In genomic region chr11:73156686-73157085, GRCh38 we compare ENCODE assay signal across 14 cellular contexts. TPM values are rescaled to one million over a fixed set of nuclear protein-coding genes. Genes with fewer than 3 reads are reported as not detected.
DNase-seq lines count a peak whose midpoint lies in the region; ATAC-seq and TF ChIP-seq lines count a peak whose summit lies in the region.
"Had no signal": no experiment of that assay in that cellular context is flagged by ENCODE, and none has a peak within 500 bp of the region (broad histone marks: within the 10 kb centered on the region; RNA-seq: fewer than 3 reads in every experiment).

No MANE protein-coding gene starts in this region.

- H3K27ac ChIP-seq in Karpas-422 (ENCODE audit: low read length): peak overlapping the region; percentile 99
- H3K27ac ChIP-seq in coronary artery: peak overlapping the region; percentile 71 to 87
- peak overlapping the region; percentile 82 for H3K27ac ChIP-seq in smooth muscle cell (ENCODE audit: low read depth)
- peak overlapping the region in 1 of 2 donors; percentile 57 for H3K27ac ChIP-seq in left lung

- peak overlapping the region; percentile 90 for H3K4me2 ChIP-seq in Karpas-422 (ENCODE audit: low read depth, low read length, poor library complexity, severe bottlenecking)
- peak overlapping the region; percentile 20 for H3K4me2 ChIP-seq in smooth muscle cell

- intact Hi-C loops in left lung (cut with DNase I): no loop called here

- H3K27me3 ChIP-seq in Karpas-422 (ENCODE audit: low read length) (no peaks in the 10 kb centered on the region), smooth muscle cell (ENCODE audit: low read depth) (no peaks in the 10 kb centered on the region), left lung (no peaks in the 10 kb centered on the region)
- H3K27me3 ChIP-seq: breast epithelium had no signal

- peaks cover 13% of the 10 kb centered on the region for H3F3A ChIP-seq in smooth muscle cell (ENCODE audit: low read depth)

- H3K9me3 ChIP-seq in Karpas-422 (ENCODE audit: low read length) (no peaks in the 10 kb centered on the region), smooth muscle cell (replicated peaks; ENCODE audit: low read depth) (no peaks in the 10 kb centered on the region), left lung (no peaks in the 10 kb centered on the region)
- H3K9me3 ChIP-seq: breast epithelium had no signal

- H3K4me3 ChIP-seq in GM12865 (ENCODE audit: low read depth, low read length): peak overlapping the region; percentile 59
- peak overlapping the region; percentile 60; the same call in 1 of the 2 replicates for H3K4me3 ChIP-seq in Karpas-422 (ENCODE audit: low read length)
- no peak overlapping the region for H3K4me3 ChIP-seq in coronary artery
- H3K4me3 ChIP-seq in smooth muscle cell: no peak overlapping the region
- H3K4me3 ChIP-seq in left lung: no peak overlapping the region
- H3K4me3 ChIP-seq: breast epithelium had no signal

- H3K36me3 ChIP-seq in Karpas-422 (ENCODE audit: insufficient read depth, low read length) (no peaks in the 10 kb centered on the region), smooth muscle cell (ENCODE audit: low read depth) (no peaks in the 10 kb centered on the region), left lung (no peaks in the 10 kb centered on the region)
- H3K36me3 ChIP-seq: breast epithelium, WERI-Rb-1 had no signal

- peak overlapping the region; percentile 81 for H3K9ac ChIP-seq in Karpas-422 (ENCODE audit: low read length)
- H3K9ac ChIP-seq in smooth muscle cell (ENCODE audit: low read depth): no peak overlapping the region

- no peak overlapping the region for H2AFZ ChIP-seq in Karpas-422 (ENCODE audit: low read length)
- no peak overlapping the region for H2AFZ ChIP-seq in smooth muscle cell (ENCODE audit: low read depth)

- H3K4me1 ChIP-seq in Karpas-422 (ENCODE audit: low read length): peaks cover 85% of the 10 kb centered on the region
- H3K4me1 ChIP-seq in smooth muscle cell (ENCODE audit: low read depth): peaks cover 22% of the 10 kb centered on the region
- peaks cover 7 to 52% of the 10 kb centered on the region in 2 donors for H3K4me1 ChIP-seq in left lung
- H3K4me1 ChIP-seq: breast epithelium had no signal

- no peak for ATAC-seq in left lung

- 90% methylated on average over 2 of the region's 2 CpGs for WGBS in smooth muscle cell (ENCODE audit: low lambda C conversion rate)

- TF ChIP-seq CTCF in GM12865 (IDR thresholded peaks at IDR 0.05; ENCODE audit: insufficient read depth, low read depth, low read length, missing control alignments): no peak
- no peak for TF ChIP-seq CTCF in coronary artery (IDR thresholded peaks at IDR 0.05)
- TF ChIP-seq CTCF in smooth muscle cell (IDR thresholded peaks at IDR 0.05; ENCODE audit: borderline replicate concordance, insufficient read depth, poor library complexity, severe bottlenecking): no peak
- TF ChIP-seq CTCF in left lung (IDR thresholded peaks at IDR 0.05): no peak

- H3K79me2 ChIP-seq in Karpas-422 (ENCODE audit: low read length) (peaks cover 7% of the 10 kb centered on the region; the same call in 1 of the 2 replicates), smooth muscle cell (ENCODE audit: low read depth) (no peaks in the 10 kb centered on the region)

- no peak for DNase-seq in GM12865 (ENCODE audit: low read depth)
- no peak for DNase-seq in Karpas-422
- DNase-seq in coronary artery (ENCODE audit: low spot score): peak; percentile 52
- no peak for DNase-seq in smooth muscle cell (lab: John Stamatoyannopoulos, UW; ENCODE audit: unreplicated experiment)
- DNase-seq in GF-D8 (lab: John Stamatoyannopoulos, UW): no peak
- DNase-seq in Ammon's horn (ENCODE audit: low spot score): no peak
- DNase-seq in left lung: no peak
- DNase-seq: activated naive CD4-positive, alpha-beta T cell treated with anti-CD3 and anti-CD28 coated beads, Interleukin-2, amount 50 U/mL, for 16 hours; NCI-H1694; NCI-H524; stimulated activated naive CD4-positive, alpha-beta T cell; SW 1271; WERI-Rb-1 had no signal

- H4K20me1 ChIP-seq in Karpas-422 (ENCODE audit: insufficient read depth, low read depth, low read length): no peaks in the 10 kb centered on the region
- no peaks in the 10 kb centered on the region for H4K20me1 ChIP-seq in smooth muscle cell (ENCODE audit: low read depth)

- no peaks in the 10 kb centered on the region for H3K9me2 ChIP-seq in Karpas-422 (replicated peaks; ENCODE audit: insufficient read depth, low read length)

RNA-seq across cellular contexts. Expression of gene FCHSD2, which starts 14.6 kb away (rescaled TPM):
- 41.1 and 48.2 TPM in 2 replicates for total RNA-seq in Karpas-422 (2014; rRNA removed; shearing (Covaris generic); ENCODE audit: low replicate concordance)
- total RNA-seq in smooth muscle cell (14.6 and 18.3 TPM in 2 replicates), left lung (10 to 100 TPM; 48.7 to 58.2 TPM)
- 18.8 and 24.3 TPM in 2 replicates for polyA plus RNA-seq in smooth muscle cell

Comparison
In these comparisons a context has a peak if more than half of its experiments do, and no peak if none do; other contexts are left out.
1. H3K4me3 ChIP-seq: peak in GM12865 (single experiment) and Karpas-422 (single experiment); none in coronary artery (single experiment), smooth muscle cell (single experiment) and left lung (0 of 2).